23 cellular contexts compared by ENCODE assay signal in the genomic region with DNA sequence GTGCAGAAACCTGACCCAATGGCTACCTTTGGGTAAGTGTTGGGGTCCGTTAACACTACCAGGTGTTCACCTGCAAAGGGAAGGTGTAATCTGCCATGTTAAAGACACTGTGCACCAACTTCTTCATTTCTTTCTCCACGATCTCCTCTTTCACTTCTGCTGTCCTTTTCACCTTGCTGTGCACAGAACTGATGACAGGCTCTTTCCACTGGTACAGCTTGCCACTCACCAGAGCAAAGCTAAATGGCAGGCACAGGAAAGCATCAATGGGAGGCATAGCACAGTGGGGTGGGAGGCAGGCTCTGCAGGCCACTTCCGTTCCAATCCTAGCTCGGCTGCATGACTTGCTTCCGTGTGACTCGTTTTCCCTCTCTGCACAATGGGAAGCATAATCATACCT. TPM values are rescaled to one million over a fixed set of nuclear protein-coding genes. Genes with fewer than 3 reads are reported as not detected.
A peak's percentile ranks its signal among the peaks of the same experiment; 100 is the strongest.
DNase-seq lines count a peak whose midpoint lies in the region; ATAC-seq, FAIRE-seq and TF ChIP-seq lines count a peak whose summit lies in the region.
"Had no signal": no experiment of that assay in that cellular context is flagged by ENCODE, and none has a peak within 500 bp of the region (broad histone marks: within the 10 kb centered on the region; RNA-seq: fewer than 3 reads in every experiment).

No MANE protein-coding gene starts in this region.

- ATAC-seq in CD4-positive, alpha-beta T cell (ENCODE audit: poor library complexity): no peak
- no peak for ATAC-seq in HG02884 (IDR thresholded peaks at IDR 0.05; ENCODE audit: unreplicated experiment)
- no peak for ATAC-seq in HG03135 (IDR thresholded peaks at IDR 0.05; ENCODE audit: unreplicated experiment)
- ATAC-seq: GM23338 had no signal

- POLR2A ChIA-PET in CD4-positive, alpha-beta T cell (lab: Charles Lee): interaction anchor here (1.9 kb wide), 1 partner anchor 29 kb away, joined by 5 read pairs; no protein-coding TSS in a partner anchor
- POLR2A ChIA-PET in activated CD4-positive, alpha-beta memory T cell treated with anti-CD3 and anti-CD28 coated beads for 36 hours (lab: Charles Lee): no interaction called here

- H3K4me1 ChIP-seq in OCI-LY3 (ENCODE audit: low read length): peaks cover 45% of the 10 kb centered on the region

- peak overlapping the region; percentile 66 for H3K4me3 Mint-ChIP-seq in CD4-positive, alpha-beta T cell
- H3K4me3 Mint-ChIP-seq in activated CD4-positive, alpha-beta memory T cell treated with anti-CD3 and anti-CD28 coated beads for 36 hours: no peak overlapping the region
- H3K4me3 Mint-ChIP-seq: GM23338 had no signal

- H3K36me3 ChIP-seq in OCI-LY3 (replicated peaks; ENCODE audit: low read depth, low read length): peaks cover 8% of the 10 kb centered on the region
- H3K36me3 ChIP-seq: SJCRH30 had no signal

- H3K79me2 ChIP-seq in OCI-LY3 (ENCODE audit: low read length): peaks cover 24% of the 10 kb centered on the region

- TF ChIP-seq CTCF in CD4-positive, alpha-beta T cell (IDR thresholded peaks at IDR 0.05): no peak
- TF ChIP-seq CTCF in OCI-LY3 (IDR thresholded peaks at IDR 0.05; ENCODE audit: low read depth, low read length): no peak

- H4K20me1 ChIP-seq in OCI-LY3 (ENCODE audit: insufficient read depth, low read length): no peaks in the 10 kb centered on the region

- H3K9ac ChIP-seq in OCI-LY3 (ENCODE audit: low read length): peak overlapping the region; percentile 99; the same call in 1 of the 2 replicates

- H3K36me3 Mint-ChIP-seq in CD4-positive, alpha-beta T cell (ENCODE audit: low read depth): peaks cover 6% of the 10 kb centered on the region
- H3K36me3 Mint-ChIP-seq in activated CD4-positive, alpha-beta memory T cell treated with anti-CD3 and anti-CD28 coated beads for 36 hours: no peaks in the 10 kb centered on the region

- no peaks in the 10 kb centered on the region for H3K9me3 Mint-ChIP-seq in CD4-positive, alpha-beta T cell
- H3K9me3 Mint-ChIP-seq in activated CD4-positive, alpha-beta memory T cell treated with anti-CD3 and anti-CD28 coated beads for 36 hours: no peaks in the 10 kb centered on the region
- H3K9me3 Mint-ChIP-seq: GM23338 had no signal

- peak; percentile 76 for FAIRE-seq in GM18507 (lab: Jason Lieb, UNC)
- FAIRE-seq: G401.6, GM19239 had no signal

- H3K4me2 ChIP-seq in OCI-LY3 (ENCODE audit: low read length): peak overlapping the region; percentile 100
- H3K4me2 ChIP-seq: GM23338 had no signal

- H3K27ac ChIP-seq in CD4-positive, alpha-beta T cell (ENCODE audit: low read depth, low read length): no peak overlapping the region
- peak overlapping the region; percentile 98 for H3K27ac ChIP-seq in OCI-LY3 (ENCODE audit: low read length)
- H3K27ac ChIP-seq: C4-2B, SJCRH30 had no signal

- intact Hi-C loops in CD4-positive, alpha-beta T cell (cut with DNase I, micrococcal nuclease): loop anchor here in 1 of 2 experiments (2.0 kb wide), 1 partner anchor 28 kb away; no protein-coding TSS in a partner anchor
- intact Hi-C loops in activated CD4-positive, alpha-beta memory T cell treated with anti-CD3 and anti-CD28 coated beads for 36 hours (cut with micrococcal nuclease): no loop called here

- H2AFZ ChIP-seq in OCI-LY3 (ENCODE audit: low read depth, low read length): peak overlapping the region; percentile 27; the same call in 1 of the 2 replicates
- H2AFZ ChIP-seq: GM23338 had no signal

- CTCF ChIA-PET in CD4-positive, alpha-beta T cell (lab: Charles Lee): interaction anchor here (0.7 kb wide), 1 partner anchor 140 kb away, joined by 3 read pairs; no protein-coding TSS in a partner anchor
- CTCF ChIA-PET in activated CD4-positive, alpha-beta memory T cell treated with anti-CD3 and anti-CD28 coated beads for 36 hours (lab: Charles Lee): no interaction called here

- DNase-seq in CD4-positive, alpha-beta T cell: no peak
- DNase-seq in GM18507 (ENCODE audit: extremely low spot score, insufficient read length, low read depth) (no peak), germinal center (ENCODE audit: low spot score) (peak; percentile 20), NCI-H2227 treated with DMSO at 0.1 percent for 48 hours (lab: John Stamatoyannopoulos, UW) (no peak)
- no peak for DNase-seq in activated CD4-positive, alpha-beta memory T cell treated with anti-CD3 and anti-CD28 coated beads for 36 hours
- DNase-seq: ACHN, DMS 273 treated with DMSO at 0.1 percent for 48 hours, DND-41, HCEC 1CT, MM.1S, NCI-H1436, NCI-H1930, NCI-H345, NCI-H524 treated with DMSO at 0.1 percent for 48 hours, SJCRH30, SW 1271 had no signal

- no peak overlapping the region for H3K27ac Mint-ChIP-seq in CD4-positive, alpha-beta T cell
- H3K27ac Mint-ChIP-seq in activated CD4-positive, alpha-beta memory T cell treated with anti-CD3 and anti-CD28 coated beads for 36 hours: no peak overlapping the region
- H3K27ac Mint-ChIP-seq: GM23338 had no signal

- peak overlapping the region; percentile 92 for H3K4me3 ChIP-seq in OCI-LY3 (ENCODE audit: low read length)
- H3K4me3 ChIP-seq: GM23338, SJCRH30 had no signal

- peaks cover 29% of the 10 kb centered on the region for H3K4me1 Mint-ChIP-seq in CD4-positive, alpha-beta T cell (ENCODE audit: low read depth)
- H3K4me1 Mint-ChIP-seq in activated CD4-positive, alpha-beta memory T cell treated with anti-CD3 and anti-CD28 coated beads for 36 hours (ENCODE audit: low read depth): peaks cover 46% of the 10 kb centered on the region

- H3K27me3 Mint-ChIP-seq in CD4-positive, alpha-beta T cell: no peaks in the 10 kb centered on the region
- no peaks in the 10 kb centered on the region for H3K27me3 Mint-ChIP-seq in activated CD4-positive, alpha-beta memory T cell treated with anti-CD3 and anti-CD28 coated beads for 36 hours

- no peaks in the 10 kb centered on the region for H3K27me3 ChIP-seq in CD4-positive, alpha-beta T cell (ENCODE audit: control insufficient read depth, insufficient read depth, low read length)
- H3K27me3 ChIP-seq in OCI-LY3 (ENCODE audit: low read depth, low read length): no peaks in the 10 kb centered on the region
- H3K27me3 ChIP-seq: SJCRH30 had no signal

- H3K9me3 ChIP-seq in CD4-positive, alpha-beta T cell (ENCODE audit: control insufficient read depth, low read length): no peaks in the 10 kb centered on the region
- no peaks in the 10 kb centered on the region for H3K9me3 ChIP-seq in OCI-LY3 (ENCODE audit: insufficient read depth, low read length)
- H3K9me3 ChIP-seq: SJCRH30 had no signal

RNA-seq across cellular contexts. Expression of a gene that starts 2.6 kb away (rescaled TPM):
- 10 to 100 TPM in 1 of 2 experiments, 1 to 10 TPM in 1; 9.8 to 12.6 TPM for total RNA-seq in CD4-positive, alpha-beta T cell
- 10 to 100 TPM; 14.2 to 17.1 TPM for total RNA-seq in activated CD4-positive, alpha-beta memory T cell treated with anti-CD3 and anti-CD28 coated beads for 36 hours

RNA-seq across cellular contexts. Expression of a gene that starts 51.7 kb away (rescaled TPM):
- 10 to 100 TPM; 51.6 to 52.3 TPM for total RNA-seq in CD4-positive, alpha-beta T cell
- 10 to 100 TPM; 45.0 to 46.6 TPM for total RNA-seq in activated CD4-positive, alpha-beta memory T cell treated with anti-CD3 and anti-CD28 coated beads for 36 hours

RNA-seq across cellular contexts. Expression of a gene that starts 54.8 kb away (rescaled TPM):
- 10 to 100 TPM; 68.6 to 70.7 TPM for total RNA-seq in CD4-positive, alpha-beta T cell
- 10 to 100 TPM; 52.1 to 56.7 TPM for total RNA-seq in activated CD4-positive, alpha-beta memory T cell treated with anti-CD3 and anti-CD28 coated beads for 36 hours
